In the genomic region with DNA sequence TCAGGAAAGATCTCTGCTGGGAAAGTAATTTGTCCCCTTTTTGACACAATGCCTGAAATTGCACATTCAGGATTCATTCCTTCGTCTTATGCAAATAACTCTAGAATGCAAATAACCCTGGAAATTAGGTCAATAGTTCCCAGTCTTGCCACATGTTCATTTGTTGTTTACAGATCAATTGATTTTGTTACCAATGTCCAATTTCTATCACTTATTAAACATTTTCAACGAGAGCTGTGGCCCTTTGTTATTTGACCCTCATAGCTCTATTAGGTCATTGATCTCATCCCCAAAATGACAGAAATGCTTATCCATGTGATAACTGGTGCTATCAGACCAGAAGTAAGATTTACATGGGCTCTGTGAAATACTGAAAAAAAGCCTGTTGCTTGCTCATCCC, we compare ENCODE assay signal across 40 cellular contexts.
"Had no signal": no experiment of that assay in that cellular context is flagged by ENCODE, and none has a peak within 500 bp of the region (broad histone marks: within the 10 kb centered on the region; RNA-seq: fewer than 3 reads in every experiment).

No MANE protein-coding gene starts in this region.

- H3K4me3 ChIP-seq: adrenal gland, ascending aorta, body of pancreas, breast epithelium, cardiac muscle cell had no signal

- H3K36me3 ChIP-seq: adrenal gland, ascending aorta, brain microvascular endothelial cell, breast epithelium, cardiac muscle cell had no signal

- DNase-seq: activated effector memory CD4-positive, alpha-beta T cell treated with anti-CD3 and anti-CD28 coated beads, Interleukin-2, amount 50 U/mL, for 16 hours; activated effector memory CD4-positive, alpha-beta T cell treated with Interleukin-2 at 50 U/mL for 16 hours; activated gamma-delta T cell; activated gamma-delta T cell treated with Interleukin-2 at 50 U/mL for 16 hours; activated naive CD4-positive, alpha-beta T cell; activated naive CD4-positive, alpha-beta T cell treated with anti-CD3 and anti-CD28 coated beads for 36 hours; activated naive CD4-positive, alpha-beta T cell treated with anti-CD3 and anti-CD28 coated beads, Interleukin-2, amount 10 ng/mL, durations not matched to agents 7 days and 5 days; activated naive CD4-positive, alpha-beta T cell treated with anti-CD3 and anti-CD28 coated beads, Interleukin-2, amount 50 U/mL, for 16 hours; activated naive CD4-positive, alpha-beta T cell treated with Interleukin-2 at 50 U/mL for 16 hours; activated naive CD8-positive, alpha-beta T cell treated with anti-CD3 and anti-CD28 coated beads for 36 hours; activated naive CD8-positive, alpha-beta T cell treated with anti-CD3 and anti-CD28 coated beads, Interleukin-2, amount 10 ng/mL, durations not matched to agents 7 days and 5 days; activated naive CD8-positive, alpha-beta T cell treated with anti-CD3 and anti-CD28 coated beads, Interleukin-2, amount 50 U/mL, for 24 hours; activated T-cell treated with anti-CD3 and anti-CD28 coated beads, Interleukin-2, amount 50 U/mL, for 1 hour; activated T-cell treated with anti-CD3 and anti-CD28 coated beads, Interleukin-2, amount 50 U/mL, for 24 hours; activated T-cell treated with anti-CD3 and anti-CD28 coated beads, Interleukin-2, amount 50 U/mL, for 4 hours; activated T-cell treated with anti-CD3 and anti-CD28 coated beads, Interleukin-2, amount 50 U/mL, for 48 hours; activated T-cell treated with anti-CD3 and anti-CD28 coated beads, Interleukin-2, amount 50 U/mL, for 72 hours; adrenal gland; amniotic stem cell; amygdala; anterior cingulate cortex; aorta; body of pancreas; brain microvascular endothelial cell; caudate nucleus; central memory CD4-positive, alpha-beta T cell; cerebellar nuclear complex had no signal

- H3K9me3 Mint-ChIP-seq: activated naive CD4-positive, alpha-beta T cell treated with anti-CD3 and anti-CD28 coated beads for 36 hours; activated naive CD4-positive, alpha-beta T cell treated with anti-CD3 and anti-CD28 coated beads, Interleukin-2, amount 10 ng/mL, durations not matched to agents 7 days and 5 days; activated naive CD4-positive, alpha-beta T cell treated with anti-CD3 and anti-CD28 coated beads, Interleukin-2, amount 50 U/mL, for 72 hours; activated naive CD8-positive, alpha-beta T cell treated with anti-CD3 and anti-CD28 coated beads, Interleukin-2, amount 10 ng/mL, durations not matched to agents 7 days and 5 days; activated naive CD8-positive, alpha-beta T cell treated with anti-CD3 and anti-CD28 coated beads, Interleukin-2, amount 50 U/mL, for 24 hours; activated T-cell treated with anti-CD3 and anti-CD28 coated beads, Interleukin-2, amount 50 U/mL, for 72 hours; central memory CD8-positive, alpha-beta T cell had no signal

- H3K27ac Mint-ChIP-seq: activated naive CD4-positive, alpha-beta T cell treated with anti-CD3 and anti-CD28 coated beads for 36 hours; activated naive CD4-positive, alpha-beta T cell treated with anti-CD3 and anti-CD28 coated beads, Interleukin-2, amount 10 ng/mL, durations not matched to agents 7 days and 5 days; activated naive CD4-positive, alpha-beta T cell treated with anti-CD3 and anti-CD28 coated beads, Interleukin-2, amount 50 U/mL, for 24 hours; activated naive CD4-positive, alpha-beta T cell treated with anti-CD3 and anti-CD28 coated beads, Interleukin-2, amount 50 U/mL, for 72 hours; activated naive CD8-positive, alpha-beta T cell; activated naive CD8-positive, alpha-beta T cell treated with anti-CD3 and anti-CD28 coated beads for 36 hours; activated naive CD8-positive, alpha-beta T cell treated with anti-CD3 and anti-CD28 coated beads, Interleukin-2, amount 10 ng/mL, durations not matched to agents 7 days and 5 days; activated naive CD8-positive, alpha-beta T cell treated with anti-CD3 and anti-CD28 coated beads, Interleukin-2, amount 50 U/mL, for 24 hours; activated T-cell treated with anti-CD3 and anti-CD28 coated beads, Interleukin-2, amount 50 U/mL, for 24 hours; activated T-cell treated with anti-CD3 and anti-CD28 coated beads, Interleukin-2, amount 50 U/mL, for 72 hours; activated T-helper 1 cell treated with anti-CD3 and anti-CD28 coated beads, Interleukin-12 subunit alpha, Interleukin-12 subunit beta, Interleukin-2, Interleukin-4 antibody, amounts not matched to agents 30 ng/mL and 10 ng/mL and 1 ng/mL, durations not matched to agents 14 hours and 24 hours and 36 hours; activated T-helper 17 cell treated with anti-CD3 and anti-CD28 coated beads, Interleukin-2, amount 50 U/mL, for 72 hours; activated T-helper 2 cell treated with anti-CD3 and anti-CD28 coated beads, Interferon-gamma antibody, Interleukin-2, Interleukin-4, amounts not matched to agents 10 μg/mL and 5 μg/mL and 100 μg/mL, durations not matched to agents 14 hours and 24 hours and 36 hours; brain had no signal

- H3K4me1 Mint-ChIP-seq: activated naive CD4-positive, alpha-beta T cell treated with anti-CD3 and anti-CD28 coated beads, Interleukin-2, amount 10 ng/mL, durations not matched to agents 7 days and 5 days; activated naive CD4-positive, alpha-beta T cell treated with anti-CD3 and anti-CD28 coated beads, Interleukin-2, amount 50 U/mL, for 24 hours; activated naive CD8-positive, alpha-beta T cell treated with anti-CD3 and anti-CD28 coated beads for 36 hours; activated naive CD8-positive, alpha-beta T cell treated with anti-CD3 and anti-CD28 coated beads, Interleukin-2, amount 10 ng/mL, durations not matched to agents 7 days and 5 days; activated naive CD8-positive, alpha-beta T cell treated with anti-CD3 and anti-CD28 coated beads, Interleukin-2, amount 50 U/mL, for 24 hours; activated T-helper 17 cell treated with anti-CD3 and anti-CD28 coated beads, Interleukin-2, amount 50 U/mL, for 72 hours; central memory CD8-positive, alpha-beta T cell had no signal

- H3K27me3 Mint-ChIP-seq: activated naive CD4-positive, alpha-beta T cell treated with anti-CD3 and anti-CD28 coated beads, Interleukin-2, amount 10 ng/mL, durations not matched to agents 7 days and 5 days; activated naive CD4-positive, alpha-beta T cell treated with anti-CD3 and anti-CD28 coated beads, Interleukin-2, amount 50 U/mL, for 24 hours; activated naive CD8-positive, alpha-beta T cell; activated naive CD8-positive, alpha-beta T cell treated with anti-CD3 and anti-CD28 coated beads for 36 hours; activated naive CD8-positive, alpha-beta T cell treated with anti-CD3 and anti-CD28 coated beads, Interleukin-2, amount 10 ng/mL, durations not matched to agents 7 days and 5 days; activated naive CD8-positive, alpha-beta T cell treated with anti-CD3 and anti-CD28 coated beads, Interleukin-2, amount 50 U/mL, for 24 hours; activated T-cell treated with anti-CD3 and anti-CD28 coated beads, Interleukin-2, amount 50 U/mL, for 24 hours; activated T-helper 17 cell treated with anti-CD3 and anti-CD28 coated beads, Interleukin-2, amount 50 U/mL, for 72 hours; brain; central memory CD8-positive, alpha-beta T cell had no signal

- H3K36me3 Mint-ChIP-seq: activated naive CD4-positive, alpha-beta T cell treated with anti-CD3 and anti-CD28 coated beads, Interleukin-2, amount 10 ng/mL, durations not matched to agents 7 days and 5 days; activated naive CD4-positive, alpha-beta T cell treated with anti-CD3 and anti-CD28 coated beads, Interleukin-2, amount 50 U/mL, for 24 hours; activated naive CD4-positive, alpha-beta T cell treated with anti-CD3 and anti-CD28 coated beads, Interleukin-2, amount 50 U/mL, for 72 hours; activated naive CD8-positive, alpha-beta T cell; activated naive CD8-positive, alpha-beta T cell treated with anti-CD3 and anti-CD28 coated beads for 36 hours; activated naive CD8-positive, alpha-beta T cell treated with anti-CD3 and anti-CD28 coated beads, Interleukin-2, amount 10 ng/mL, durations not matched to agents 7 days and 5 days; brain had no signal

- H3K9me3 ChIP-seq: adrenal gland, ascending aorta, body of pancreas, breast epithelium had no signal

- H3K4me1 ChIP-seq: adrenal gland, ascending aorta, breast epithelium had no signal

- ATAC-seq: activated naive CD4-positive, alpha-beta T cell treated with anti-CD3 and anti-CD28 coated beads, Interleukin-2, amount 50 U/mL, for 72 hours; activated naive CD8-positive, alpha-beta T cell treated with anti-CD3 and anti-CD28 coated beads, Interleukin-2, amount 50 U/mL, for 24 hours; activated T-cell treated with anti-CD3 and anti-CD28 coated beads, Interleukin-2, amount 50 U/mL, for 4 hours; activated T-cell treated with anti-CD3 and anti-CD28 coated beads, Interleukin-2, amount 50 U/mL, for 72 hours; activated T-helper 17 cell treated with anti-CD3 and anti-CD28 coated beads, Interleukin-2, amount 50 U/mL, for 72 hours; body of pancreas had no signal

- H3K27me3 ChIP-seq: adrenal gland, ascending aorta, body of pancreas, brain microvascular endothelial cell, breast epithelium, cardiac muscle cell had no signal

- H3K27ac ChIP-seq: adrenal gland, ascending aorta, body of pancreas, brain microvascular endothelial cell, breast epithelium, cardiac muscle cell had no signal

- H3K4me3 Mint-ChIP-seq: activated naive CD4-positive, alpha-beta T cell treated with anti-CD3 and anti-CD28 coated beads for 36 hours; activated naive CD4-positive, alpha-beta T cell treated with anti-CD3 and anti-CD28 coated beads, Interleukin-2, amount 10 ng/mL, durations not matched to agents 7 days and 5 days; activated naive CD4-positive, alpha-beta T cell treated with anti-CD3 and anti-CD28 coated beads, Interleukin-2, amount 50 U/mL, for 24 hours; activated naive CD8-positive, alpha-beta T cell; activated naive CD8-positive, alpha-beta T cell treated with anti-CD3 and anti-CD28 coated beads for 36 hours; activated naive CD8-positive, alpha-beta T cell treated with anti-CD3 and anti-CD28 coated beads, Interleukin-2, amount 10 ng/mL, durations not matched to agents 7 days and 5 days; activated naive CD8-positive, alpha-beta T cell treated with anti-CD3 and anti-CD28 coated beads, Interleukin-2, amount 50 U/mL, for 24 hours; activated T-cell treated with anti-CD3 and anti-CD28 coated beads, Interleukin-2, amount 50 U/mL, for 24 hours; activated T-cell treated with anti-CD3 and anti-CD28 coated beads, Interleukin-2, amount 50 U/mL, for 4 hours; activated T-cell treated with anti-CD3 and anti-CD28 coated beads, Interleukin-2, amount 50 U/mL, for 72 hours; activated T-helper 1 cell treated with anti-CD3 and anti-CD28 coated beads, Interleukin-12 subunit alpha, Interleukin-12 subunit beta, Interleukin-2, Interleukin-4 antibody, amounts not matched to agents 30 ng/mL and 10 ng/mL and 1 ng/mL, durations not matched to agents 14 hours and 24 hours and 36 hours; activated T-helper 17 cell treated with anti-CD3 and anti-CD28 coated beads, Interleukin-2, amount 50 U/mL, for 72 hours; brain; central memory CD8-positive, alpha-beta T cell had no signal

- FAIRE-seq: astrocyte, bronchial epithelial cell had no signal
